ENCODE assay signal across 11 cellular contexts in genomic region chr16:81522141-81522701, GRCh38.
DNase-seq lines count a peak whose midpoint lies in the region; ATAC-seq and TF ChIP-seq lines count a peak whose summit lies in the region.
"Had no signal": no experiment of that assay in that cellular context is flagged by ENCODE, and none has a peak within 500 bp of the region (broad histone marks: within the 10 kb centered on the region; RNA-seq: fewer than 3 reads in every experiment).

No MANE protein-coding gene starts in this region.

- TF ChIP-seq CTCF in CD4-positive, alpha-beta T cell (IDR thresholded peaks at IDR 0.05): no peak
- no peak for TF ChIP-seq CTCF in HEK293 (tag by site-specific recombination; IDR thresholded peaks at IDR 0.05)
- TF ChIP-seq CTCF in mesothelial cell of epicardium (IDR thresholded peaks at IDR 0.05; ENCODE audit: unreplicated experiment): no peak

- POLR2A ChIA-PET in CD4-positive, alpha-beta T cell (lab: Charles Lee): no interaction called here
- POLR2A ChIA-PET in HEK293 (lab: Yijun Ruan, JAX): no interaction called here

- intact Hi-C loops in CD4-positive, alpha-beta T cell (cut with DNase I, micrococcal nuclease): loop anchor here (2.0 to 5.0 kb wide), 2 partner anchors 75 to 80 kb away; partner anchors contain the start of gene CMIP (in 1 of the 2)
- intact Hi-C loops in activated T-helper 2 cell treated with anti-CD3 and anti-CD28 coated beads, Interferon-gamma antibody, Interleukin-2, Interleukin-4, amounts not matched to agents 10 μg/mL and 5 μg/mL and 100 μg/mL, durations not matched to agents 14 hours and 24 hours and 36 hours (cut with micrococcal nuclease): loop anchor here (5.0 to 10.0 kb wide), 3 partner anchors 40 to 77 kb away; partner anchors contain the start of gene CMIP
- intact Hi-C loops in sciatic nerve (cut with DNase I): no loop called here

- H3K27me3 ChIP-seq in CD4-positive, alpha-beta T cell (ENCODE audit: control insufficient read depth, insufficient read depth, low read length): no peaks in the 10 kb centered on the region

- H3K36me3 Mint-ChIP-seq in CD4-positive, alpha-beta T cell (ENCODE audit: low read depth): no peaks in the 10 kb centered on the region
- H3K36me3 Mint-ChIP-seq in activated T-helper 2 cell treated with anti-CD3 and anti-CD28 coated beads, Interferon-gamma antibody, Interleukin-2, Interleukin-4, amounts not matched to agents 10 μg/mL and 5 μg/mL and 100 μg/mL, durations not matched to agents 14 hours and 24 hours and 36 hours (ENCODE audit: low read depth): peaks cover 19% of the 10 kb centered on the region
- H3K36me3 Mint-ChIP-seq in mesothelial cell of epicardium: peaks cover 5% of the 10 kb centered on the region

- H3K9me3 ChIP-seq in CD4-positive, alpha-beta T cell (ENCODE audit: control insufficient read depth, low read length): no peaks in the 10 kb centered on the region
- H3K9me3 ChIP-seq in HEK293 (ENCODE audit: control insufficient read depth, insufficient read depth, low read depth, low read length): no peaks in the 10 kb centered on the region

- no peaks in the 10 kb centered on the region for H3K27me3 Mint-ChIP-seq in CD4-positive, alpha-beta T cell
- no peaks in the 10 kb centered on the region for H3K27me3 Mint-ChIP-seq in activated T-helper 2 cell treated with anti-CD3 and anti-CD28 coated beads, Interferon-gamma antibody, Interleukin-2, Interleukin-4, amounts not matched to agents 10 μg/mL and 5 μg/mL and 100 μg/mL, durations not matched to agents 14 hours and 24 hours and 36 hours (ENCODE audit: low read depth)
- H3K27me3 Mint-ChIP-seq in mesothelial cell of epicardium (ENCODE audit: low read depth): no peaks in the 10 kb centered on the region

- H3K4me3 ChIP-seq in HEK293 (ENCODE audit: low read depth, low read length): no peak overlapping the region

- DNase-seq in CD4-positive, alpha-beta T cell: peak in 1 of 10 experiments; percentile 15
- no peak for DNase-seq in activated T-helper 2 cell treated with anti-CD3 and anti-CD28 coated beads, Interferon-gamma antibody, Interleukin-2, Interleukin-4, amounts not matched to agents 10 μg/mL and 5 μg/mL and 100 μg/mL, durations not matched to agents 14 hours and 24 hours and 36 hours (ENCODE audit: low spot score)
- DNase-seq in mesothelial cell of epicardium (ENCODE audit: low spot score in 2 of 2, unreplicated experiment in 2 of 2) (no peak), foreskin melanocyte (no peak), sciatic nerve (ENCODE audit: low spot score) (no peak), NCI-H82 treated with DMSO at 0.1 percent for 48 hours (lab: John Stamatoyannopoulos, UW; ENCODE audit: unreplicated experiment) (no peak)
- no peak for DNase-seq in stimulated activated CD4-positive, alpha-beta T cell treated with anti-CD3 and anti-CD28 coated beads, Interleukin-4, amount 100 ng/mL, for 24 hours
- DNase-seq: GF-D8, IMR-90, kidney glomerular epithelial cell had no signal

- H3K27ac ChIP-seq in CD4-positive, alpha-beta T cell (ENCODE audit: low read depth, low read length): no peak overlapping the region
- no peak overlapping the region for H3K27ac ChIP-seq in HEK293 (ENCODE audit: extremely low read depth, low read depth, low read length)

- peak overlapping the region; percentile 81 for H3K27ac Mint-ChIP-seq in CD4-positive, alpha-beta T cell
- peak overlapping the region; percentile 17 for H3K27ac Mint-ChIP-seq in activated T-helper 2 cell treated with anti-CD3 and anti-CD28 coated beads, Interferon-gamma antibody, Interleukin-2, Interleukin-4, amounts not matched to agents 10 μg/mL and 5 μg/mL and 100 μg/mL, durations not matched to agents 14 hours and 24 hours and 36 hours
- H3K27ac Mint-ChIP-seq in mesothelial cell of epicardium: peak overlapping the region; percentile 5

- no peaks in the 10 kb centered on the region for H3K4me1 ChIP-seq in HEK293 (ENCODE audit: control insufficient read depth, insufficient read depth, low read length)

- peak; percentile 40 for ATAC-seq in CD4-positive, alpha-beta T cell (ENCODE audit: poor library complexity)
- no peak for ATAC-seq in sciatic nerve

- CTCF ChIA-PET in CD4-positive, alpha-beta T cell (lab: Charles Lee): no interaction called here
- CTCF ChIA-PET in HEK293 (lab: Yijun Ruan, JAX): interaction anchor here (1.0 to 1.1 kb wide), 2 partner anchors 42 to 175 kb away, joined by 3 to 5 read pairs; no protein-coding TSS in a partner anchor

- H3K36me3 ChIP-seq in HEK293 (ENCODE audit: control insufficient read depth in 2 of 2, insufficient read depth in 1 of 2, low read length in 2 of 2): peaks cover 0 to 4% of the 10 kb centered on the region in 2 experiments; a peak in 1 of 3 replicates

- no peak overlapping the region for H3K4me3 Mint-ChIP-seq in CD4-positive, alpha-beta T cell
- H3K4me3 Mint-ChIP-seq in activated T-helper 2 cell treated with anti-CD3 and anti-CD28 coated beads, Interferon-gamma antibody, Interleukin-2, Interleukin-4, amounts not matched to agents 10 μg/mL and 5 μg/mL and 100 μg/mL, durations not matched to agents 14 hours and 24 hours and 36 hours (ENCODE audit: low read depth): no peak overlapping the region
- no peak overlapping the region for H3K4me3 Mint-ChIP-seq in mesothelial cell of epicardium

- H3K9me3 Mint-ChIP-seq in CD4-positive, alpha-beta T cell: no peaks in the 10 kb centered on the region
- no peaks in the 10 kb centered on the region for H3K9me3 Mint-ChIP-seq in activated T-helper 2 cell treated with anti-CD3 and anti-CD28 coated beads, Interferon-gamma antibody, Interleukin-2, Interleukin-4, amounts not matched to agents 10 μg/mL and 5 μg/mL and 100 μg/mL, durations not matched to agents 14 hours and 24 hours and 36 hours
- no peaks in the 10 kb centered on the region for H3K9me3 Mint-ChIP-seq in mesothelial cell of epicardium

- H3K4me1 Mint-ChIP-seq in CD4-positive, alpha-beta T cell (ENCODE audit: low read depth): peaks cover 64% of the 10 kb centered on the region
- H3K4me1 Mint-ChIP-seq in activated T-helper 2 cell treated with anti-CD3 and anti-CD28 coated beads, Interferon-gamma antibody, Interleukin-2, Interleukin-4, amounts not matched to agents 10 μg/mL and 5 μg/mL and 100 μg/mL, durations not matched to agents 14 hours and 24 hours and 36 hours (ENCODE audit: low read depth): peaks cover 60% of the 10 kb centered on the region
- peaks cover 22% of the 10 kb centered on the region for H3K4me1 Mint-ChIP-seq in mesothelial cell of epicardium

TF ChIP-seq in HEK293, 187 proteins besides CTCF, POLR2A, EP300 and RAD21:
- no peak for TF ChIP-seq ZNF280C (tag by site-specific recombination; IDR thresholded peaks at IDR 0.05)
- TF ChIP-seq ATF2 (tag by site-specific recombination; IDR thresholded peaks at IDR 0.05; ENCODE audit: low read depth): peak; percentile 76

Comparison
In these comparisons a context has a peak if more than half of its experiments do, and no peak if none do; other contexts are left out.
1. H3K27ac Mint-ChIP-seq: peak in every context shown above with its lines; median percentile 81 in CD4-positive, alpha-beta T cell; 17 in activated T-helper 2 cell treated with anti-CD3 and anti-CD28 coated beads, Interferon-gamma antibody, Interleukin-2, Interleukin-4, amounts not matched to agents 10 μg/mL and 5 μg/mL and 100 μg/mL, durations not matched to agents 14 hours and 24 hours and 36 hours; 5 in mesothelial cell of epicardium.